17 cellular contexts compared by ENCODE assay signal in the genomic region with DNA sequence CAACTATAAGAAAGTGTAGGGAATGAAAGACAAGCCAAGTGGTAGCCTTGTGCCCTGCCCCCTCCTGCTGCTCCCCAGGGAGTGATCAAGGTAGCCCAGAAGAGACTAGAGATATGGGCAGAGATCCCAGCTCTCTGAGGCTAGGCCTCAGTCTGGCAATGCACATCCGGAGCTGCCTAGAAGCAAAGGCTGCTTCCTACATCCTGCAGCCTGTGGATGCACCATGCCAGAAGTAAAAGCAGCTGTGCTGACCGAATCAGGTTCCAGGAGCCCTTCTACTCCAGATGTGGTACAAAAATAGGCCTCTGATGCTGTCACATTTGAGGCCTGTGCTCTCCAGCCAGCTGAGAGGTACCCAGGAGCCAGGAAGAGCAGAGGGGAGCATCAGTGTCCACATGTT. TPM values are rescaled to one million over a fixed set of nuclear protein-coding genes. Genes with fewer than 3 reads are reported as not detected.
"Had no signal": no experiment of that assay in that cellular context is flagged by ENCODE, and none has a peak within 500 bp of the region (broad histone marks: within the 10 kb centered on the region; RNA-seq: fewer than 3 reads in every experiment).

No MANE protein-coding gene starts in this region.

- H3K4me3 Mint-ChIP-seq: activated naive CD8-positive, alpha-beta T cell treated with anti-CD3 and anti-CD28 coated beads, Interleukin-2, amount 50 U/mL, for 24 hours; activated T-helper 1 cell treated with anti-CD3 and anti-CD28 coated beads, Interleukin-12 subunit alpha, Interleukin-12 subunit beta, Interleukin-2, Interleukin-4 antibody, amounts not matched to agents 30 ng/mL and 10 ng/mL and 1 ng/mL, durations not matched to agents 14 hours and 24 hours and 36 hours; effector memory CD8-positive, alpha-beta T cell; T-cell had no signal

- H3K27me3 Mint-ChIP-seq: activated naive CD8-positive, alpha-beta T cell treated with anti-CD3 and anti-CD28 coated beads, Interleukin-2, amount 50 U/mL, for 24 hours; effector memory CD8-positive, alpha-beta T cell; T-cell had no signal

- H3K4me3 ChIP-seq: ascending aorta, left lung, right atrium auricular region had no signal

- H3K9me3 ChIP-seq: ascending aorta, left lung, right atrium auricular region had no signal

- H3K27ac ChIP-seq: ascending aorta, left lung, right atrium auricular region, WERI-Rb-1 had no signal

- H3K27me3 ChIP-seq: ascending aorta, left lung, right atrium auricular region had no signal

- H3K27ac Mint-ChIP-seq: activated naive CD8-positive, alpha-beta T cell treated with anti-CD3 and anti-CD28 coated beads, Interleukin-2, amount 50 U/mL, for 24 hours; activated T-helper 1 cell treated with anti-CD3 and anti-CD28 coated beads, Interleukin-12 subunit alpha, Interleukin-12 subunit beta, Interleukin-2, Interleukin-4 antibody, amounts not matched to agents 30 ng/mL and 10 ng/mL and 1 ng/mL, durations not matched to agents 14 hours and 24 hours and 36 hours; effector memory CD8-positive, alpha-beta T cell; T-cell had no signal

- H3K4me1 Mint-ChIP-seq: activated naive CD8-positive, alpha-beta T cell treated with anti-CD3 and anti-CD28 coated beads, Interleukin-2, amount 50 U/mL, for 24 hours; T-cell had no signal

- H3K36me3 ChIP-seq: ascending aorta, right atrium auricular region had no signal

- DNase-seq: activated CD4-positive, alpha-beta T cell treated with anti-CD3 and anti-CD28 coated beads for 4 hours; activated naive CD4-positive, alpha-beta T cell treated with Interleukin-2 at 50 U/mL for 16 hours; central memory CD4-positive, alpha-beta T cell; cortex of kidney; effector memory CD8-positive, alpha-beta T cell; left lung; stimulated activated CD4-positive, alpha-beta T cell treated with anti-CD3 and anti-CD28 coated beads, Interleukin-1b, Interleukin-23, amount 100 ng/mL, for 48 hours; stimulated activated naive CD4-positive, alpha-beta T cell; T-cell had no signal

- H3K9me3 Mint-ChIP-seq: activated naive CD8-positive, alpha-beta T cell treated with anti-CD3 and anti-CD28 coated beads, Interleukin-2, amount 50 U/mL, for 24 hours; activated T-helper 1 cell treated with anti-CD3 and anti-CD28 coated beads, Interleukin-12 subunit alpha, Interleukin-12 subunit beta, Interleukin-2, Interleukin-4 antibody, amounts not matched to agents 30 ng/mL and 10 ng/mL and 1 ng/mL, durations not matched to agents 14 hours and 24 hours and 36 hours; effector memory CD8-positive, alpha-beta T cell; T-cell had no signal

RNA-seq across cellular contexts. Expression of gene TRAIP, which starts 16.0 kb away (rescaled TPM):
- total RNA-seq: ascending aorta had no signal

RNA-seq across cellular contexts. Expression of gene CAMKV, which starts 29.3 kb away (rescaled TPM):
- total RNA-seq: ascending aorta, epithelial cell of proximal tubule, left lung, myocyte, posterior vena cava, right atrium auricular region had no signal

RNA-seq across cellular contexts. Expression of gene INKA1, which starts 37.3 kb away (rescaled TPM):
- total RNA-seq: ascending aorta had no signal

RNA-seq across cellular contexts. Expression of gene CDHR4, which starts 40.7 kb away (rescaled TPM):
- total RNA-seq: activated T-helper 1 cell treated with anti-CD3 and anti-CD28 coated beads, Interleukin-12 subunit alpha, Interleukin-12 subunit beta, Interleukin-2, Interleukin-4 antibody, amounts not matched to agents 30 ng/mL and 10 ng/mL and 1 ng/mL, durations not matched to agents 14 hours and 24 hours and 36 hours; ascending aorta; epithelial cell of proximal tubule had no signal
